11 cellular contexts compared by ENCODE assay signal in the genomic region with DNA sequence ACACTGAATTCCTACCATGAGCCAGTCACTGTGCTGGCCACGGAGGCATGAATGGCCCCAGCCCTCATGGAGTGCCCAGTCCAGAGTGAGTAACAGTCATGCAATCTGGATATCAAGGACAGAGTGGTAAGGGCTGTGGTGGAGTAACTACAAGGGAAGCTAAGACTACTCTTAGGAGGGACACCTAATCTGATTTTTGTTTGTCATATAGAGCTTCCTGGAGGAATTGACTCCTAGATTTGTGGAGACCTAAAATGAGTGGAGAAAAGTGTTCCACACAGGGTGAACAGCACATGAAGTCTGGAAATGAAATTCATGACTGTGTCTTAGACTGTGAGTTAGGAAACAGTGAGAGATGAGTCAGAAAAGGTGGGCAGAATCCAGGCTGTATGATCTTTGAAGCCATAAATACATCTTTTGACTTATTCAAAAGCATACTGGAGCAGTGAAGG.
DNase-seq lines count a peak whose midpoint lies in the region; ATAC-seq and TF ChIP-seq lines count a peak whose summit lies in the region.
"Had no signal": no experiment of that assay in that cellular context is flagged by ENCODE, and none has a peak within 500 bp of the region (broad histone marks: within the 10 kb centered on the region; RNA-seq: fewer than 3 reads in every experiment).

No MANE protein-coding gene starts in this region.

- H3K4me3 Mint-ChIP-seq in activated CD4-positive, alpha-beta T cell treated with anti-CD3 and anti-CD28 coated beads for 36 hours = no peak overlapping the region
- H3K4me3 Mint-ChIP-seq in activated T-helper 17 cell treated with anti-CD3 and anti-CD28 coated beads, Interleukin-2, amount 50 U/mL, for 72 hours = no peak overlapping the region
- H3K4me3 Mint-ChIP-seq in stimulated activated memory B cell treated with anti-CD40 and anti-IgM and Interleukin-4, amounts not matched to agents 10 μg/mL and 1 μg/mL and 100 μg/mL, for 72 hours = no peak overlapping the region
- H3K4me3 Mint-ChIP-seq: naive B cell, T-helper 17 cell had no signal

- intact Hi-C loops in activated CD4-positive, alpha-beta T cell treated with anti-CD3 and anti-CD28 coated beads for 36 hours (cut with DNase I, micrococcal nuclease) = loop anchor here in 1 of 2 experiments (2.0 kb wide), 1 partner anchor 24 kb away; no protein-coding TSS in a partner anchor

- POLR2A ChIA-PET in activated CD4-positive, alpha-beta T cell treated with anti-CD3 and anti-CD28 coated beads for 36 hours (lab: Charles Lee) = no interaction called here

- no peak for TF ChIP-seq CTCF in fibroblast of villous mesenchyme (IDR thresholded peaks at IDR 0.05; ENCODE audit: insufficient read depth, low read depth, low read length)

- peaks cover 23% of the 10 kb centered on the region for H3K4me1 Mint-ChIP-seq in activated CD4-positive, alpha-beta T cell treated with anti-CD3 and anti-CD28 coated beads for 36 hours
- H3K4me1 Mint-ChIP-seq in activated T-helper 17 cell treated with anti-CD3 and anti-CD28 coated beads, Interleukin-2, amount 50 U/mL, for 72 hours = no peaks in the 10 kb centered on the region
- H3K4me1 Mint-ChIP-seq in stimulated activated memory B cell treated with anti-CD40 and anti-IgM and Interleukin-4, amounts not matched to agents 10 μg/mL and 1 μg/mL and 100 μg/mL, for 72 hours = peaks cover 13% of the 10 kb centered on the region
- H3K4me1 Mint-ChIP-seq: T-helper 17 cell had no signal

- H3K27ac Mint-ChIP-seq in activated CD4-positive, alpha-beta T cell treated with anti-CD3 and anti-CD28 coated beads for 36 hours = no peak overlapping the region
- H3K27ac Mint-ChIP-seq in activated T-helper 17 cell treated with anti-CD3 and anti-CD28 coated beads, Interleukin-2, amount 50 U/mL, for 72 hours = no peak overlapping the region
- H3K27ac Mint-ChIP-seq in stimulated activated memory B cell treated with anti-CD40 and anti-IgM and Interleukin-4, amounts not matched to agents 10 μg/mL and 1 μg/mL and 100 μg/mL, for 72 hours = peak overlapping the region; percentile 11
- H3K27ac Mint-ChIP-seq: naive B cell, T-helper 17 cell had no signal

- no peaks in the 10 kb centered on the region for H3K36me3 Mint-ChIP-seq in activated CD4-positive, alpha-beta T cell treated with anti-CD3 and anti-CD28 coated beads for 36 hours (ENCODE audit: low read depth)
- H3K36me3 Mint-ChIP-seq in activated T-helper 17 cell treated with anti-CD3 and anti-CD28 coated beads, Interleukin-2, amount 50 U/mL, for 72 hours (ENCODE audit: low read depth) = no peaks in the 10 kb centered on the region
- H3K36me3 Mint-ChIP-seq in stimulated activated memory B cell treated with anti-CD40 and anti-IgM and Interleukin-4, amounts not matched to agents 10 μg/mL and 1 μg/mL and 100 μg/mL, for 72 hours = no peaks in the 10 kb centered on the region

- CTCF ChIA-PET in activated CD4-positive, alpha-beta T cell treated with anti-CD3 and anti-CD28 coated beads for 36 hours (lab: Charles Lee) = interaction anchor here (0.6 kb wide), 1 partner anchor 11 kb away, joined by 4 read pairs; no protein-coding TSS in a partner anchor

- ATAC-seq in activated CD4-positive, alpha-beta T cell treated with anti-CD3 and anti-CD28 coated beads for 36 hours = peak; percentile 95
- ATAC-seq in activated T-helper 17 cell treated with anti-CD3 and anti-CD28 coated beads, Interleukin-2, amount 50 U/mL, for 72 hours (replicated peaks) = peak; percentile 90
- ATAC-seq in stimulated activated memory B cell treated with anti-CD40 and anti-IgM and Interleukin-4, amounts not matched to agents 10 μg/mL and 1 μg/mL and 100 μg/mL, for 72 hours = no peak
- ATAC-seq: T-helper 17 cell had no signal

- DNase-seq in activated CD4-positive, alpha-beta T cell treated with anti-CD3 and anti-CD28 coated beads for 36 hours = no peak
- DNase-seq in activated CD4-positive, alpha-beta T cell treated with anti-CD3 and anti-CD28 coated beads for 1 hour = no peak
- DNase-seq in fibroblast of villous mesenchyme (ENCODE audit: low read depth) (peak; percentile 79), DMS 273 (lab: John Stamatoyannopoulos, UW; ENCODE audit: unreplicated experiment) (no peak), NCI-H1417 treated with DMSO at 0.1 percent for 48 hours (lab: John Stamatoyannopoulos, UW) (no peak)
- DNase-seq in activated CD8-positive, alpha-beta memory T cell treated with anti-CD3 and anti-CD28 coated beads, Interleukin-2, amount 50 U/mL, for 48 hours = no peak
- DNase-seq: naive B cell, NCI-H1092 treated with DMSO at 0.1 percent for 48 hours, T-helper 17 cell had no signal

- H3K27me3 Mint-ChIP-seq in activated CD4-positive, alpha-beta T cell treated with anti-CD3 and anti-CD28 coated beads for 36 hours = no peaks in the 10 kb centered on the region
- no peaks in the 10 kb centered on the region for H3K27me3 Mint-ChIP-seq in activated T-helper 17 cell treated with anti-CD3 and anti-CD28 coated beads, Interleukin-2, amount 50 U/mL, for 72 hours
- H3K27me3 Mint-ChIP-seq in stimulated activated memory B cell treated with anti-CD40 and anti-IgM and Interleukin-4, amounts not matched to agents 10 μg/mL and 1 μg/mL and 100 μg/mL, for 72 hours = no peaks in the 10 kb centered on the region
- H3K27me3 Mint-ChIP-seq: naive B cell had no signal

- no peak overlapping the region for H3K4me3 ChIP-seq in fibroblast of villous mesenchyme (ENCODE audit: low read depth, low read length)

- H3K9me3 Mint-ChIP-seq in activated CD4-positive, alpha-beta T cell treated with anti-CD3 and anti-CD28 coated beads for 36 hours (ENCODE audit: low read depth) = no peaks in the 10 kb centered on the region
- H3K9me3 Mint-ChIP-seq in activated T-helper 17 cell treated with anti-CD3 and anti-CD28 coated beads, Interleukin-2, amount 50 U/mL, for 72 hours = peaks cover 4% of the 10 kb centered on the region
- H3K9me3 Mint-ChIP-seq in stimulated activated memory B cell treated with anti-CD40 and anti-IgM and Interleukin-4, amounts not matched to agents 10 μg/mL and 1 μg/mL and 100 μg/mL, for 72 hours = peaks cover 2% of the 10 kb centered on the region
